In the genomic region with DNA sequence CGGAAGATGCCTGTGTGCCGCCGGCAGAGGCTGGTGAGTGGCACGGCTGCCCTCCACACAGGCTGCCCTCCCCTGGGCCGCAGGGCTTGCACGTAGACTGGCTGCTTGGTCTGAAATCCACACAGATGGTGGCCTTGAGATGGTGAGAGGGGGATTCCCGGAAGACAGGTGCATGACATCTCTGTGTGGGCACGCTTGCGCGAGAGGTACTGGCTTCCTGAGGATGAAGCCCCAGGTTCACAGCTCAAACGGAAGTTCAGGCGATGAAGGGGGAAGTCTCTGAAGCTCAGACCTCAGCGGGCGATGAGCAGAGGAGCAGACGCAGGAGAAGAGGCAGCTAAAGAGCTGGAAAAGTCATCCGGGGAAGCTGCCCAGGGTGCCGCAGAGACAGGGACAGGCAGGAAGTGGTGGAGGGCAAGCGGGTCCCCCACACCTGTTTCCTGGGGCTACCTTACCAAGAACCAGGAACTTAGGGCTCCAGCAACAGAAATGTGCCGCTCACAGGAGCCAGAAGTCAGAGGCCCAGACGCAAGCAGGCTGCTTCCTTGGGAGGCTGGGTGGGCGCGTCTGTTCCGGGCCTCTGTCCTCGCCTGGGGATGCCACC, we compare ENCODE assay signal across 8 cellular contexts. TPM values are rescaled to one million over a fixed set of nuclear protein-coding genes. Genes with fewer than 3 reads are reported as not detected.
DNase-seq lines count a peak whose midpoint lies in the region; ATAC-seq lines count a peak whose summit lies in the region.

No MANE protein-coding gene starts in this region.

- peak; percentile 51 for DNase-seq in CD1c-positive myeloid dendritic cell (ENCODE audit: extremely low spot score)
- DNase-seq in activated CD8-positive, alpha-beta memory T cell treated with anti-CD3 and anti-CD28 coated beads for 24 hours = peak; percentile 86
- peak; percentile 56 to 65 (median 62) for DNase-seq in immature natural killer cell
- no peak for DNase-seq in NCI-H128 (lab: John Stamatoyannopoulos, UW; ENCODE audit: unreplicated experiment)
- no peak for DNase-seq in COR-L47 (lab: John Stamatoyannopoulos, UW)

- peaks cover 6 to 14% (median 8%) of the 10 kb centered on the region in 3 donors for H3K27me3 Mint-ChIP-seq in immature natural killer cell (ENCODE audit: low read depth in 3 of 3)

- peak overlapping the region; percentile 86 to 94 (median 90) for H3K27ac Mint-ChIP-seq in immature natural killer cell

- H3K4me1 Mint-ChIP-seq in immature natural killer cell = peaks cover 16 to 20% of the 10 kb centered on the region in 2 donors

- peak overlapping the region; percentile 66 to 87 (median 74) for H3K4me3 Mint-ChIP-seq in immature natural killer cell

- ATAC-seq in HG03354 (IDR thresholded peaks at IDR 0.05; ENCODE audit: poor library complexity, severe bottlenecking, unreplicated experiment) (peak; percentile 51), HG03095 (IDR thresholded peaks at IDR 0.05; ENCODE audit: unreplicated experiment) (no peak), HG03280 (IDR thresholded peaks at IDR 0.05; ENCODE audit: unreplicated experiment) (no peak)

- no peaks in the 10 kb centered on the region for H3K9me3 Mint-ChIP-seq in immature natural killer cell

- peaks cover 3 to 16% (median 11%) of the 10 kb centered on the region in 3 donors for H3K36me3 Mint-ChIP-seq in immature natural killer cell

RNA-seq across cellular contexts. Expression of gene CRELD2, which starts 7.2 kb away (rescaled TPM):
- 10 to 100 TPM; 61.3 to 94.8 (median 76.9) TPM for polyA plus RNA-seq in immature natural killer cell

RNA-seq across cellular contexts. Expression of gene ALG12, which starts 7.4 kb away (rescaled TPM):
- polyA plus RNA-seq in immature natural killer cell = 10 to 100 TPM; 11.7 to 26.6 (median 12.6) TPM

RNA-seq across cellular contexts. Expression of gene PIM3, which starts 34.9 kb away (rescaled TPM):
- polyA plus RNA-seq in immature natural killer cell = 10 to 100 TPM; 14.5 to 20.6 (median 15.8) TPM

Comparison
In these comparisons a context has a peak if more than half of its experiments do, and no peak if none do; other contexts are left out.
1. DNase-seq: peak in CD1c-positive myeloid dendritic cell (single experiment), activated CD8-positive, alpha-beta memory T cell treated with anti-CD3 and anti-CD28 coated beads for 24 hours (single experiment) and immature natural killer cell (3 of 3); none in NCI-H128 (single experiment) and COR-L47 (single experiment).